Comparison of ENCODE assay signal across 1 cellular context in genomic region chr11:68297494-68297811, GRCh38.
TF ChIP-seq lines count a peak whose summit lies in the region.

No MANE protein-coding gene starts in this region.

TF ChIP-seq in HCT116, 20 proteins besides CTCF, POLR2A, EP300 and RAD21:
- TF ChIP-seq EGR1 (IDR thresholded peaks at IDR 0.05; ENCODE audit: low read depth) (no peak), ELF1 (IDR thresholded peaks at IDR 0.05; ENCODE audit: borderline replicate concordance, low read depth) (no peak), ATF3 (IDR thresholded peaks at IDR 0.05) (no peak), EZH2 (IDR thresholded peaks at IDR 0.05) (no peak), CBX3 (IDR thresholded peaks at IDR 0.05; ENCODE audit: low read depth) (no peak), SIN3A (IDR thresholded peaks at IDR 0.05; ENCODE audit: low read depth) (no peak), FOSL1 (IDR thresholded peaks at IDR 0.05; ENCODE audit: low read depth) (no peak), SRF (IDR thresholded peaks at IDR 0.05; ENCODE audit: low read depth) (no peak), EZH2phosphoT487 (IDR thresholded peaks at IDR 0.05; ENCODE audit: borderline replicate concordance) (no peak), ZFX (IDR thresholded peaks at IDR 0.05) (no peak), SP1 (IDR thresholded peaks at IDR 0.05; ENCODE audit: low read depth) (no peak), YY1 (IDR thresholded peaks at IDR 0.05; ENCODE audit: extremely low read depth, insufficient replicate concordance, low read depth, low read length) (no peak), POLR2AphosphoS5 (IDR thresholded peaks at IDR 0.05; ENCODE audit: low read depth, low read length) (no peak), JUND (IDR thresholded peaks at IDR 0.05) (no peak), ZNF274 (IDR thresholded peaks at IDR 0.05; ENCODE audit: low read depth, low read length) (no peak), TCF7L2 (IDR thresholded peaks at IDR 0.05; ENCODE audit: borderline replicate concordance, extremely low read depth, insufficient read depth, insufficient read length) (no peak)
- TF ChIP-seq, protein P1, sequence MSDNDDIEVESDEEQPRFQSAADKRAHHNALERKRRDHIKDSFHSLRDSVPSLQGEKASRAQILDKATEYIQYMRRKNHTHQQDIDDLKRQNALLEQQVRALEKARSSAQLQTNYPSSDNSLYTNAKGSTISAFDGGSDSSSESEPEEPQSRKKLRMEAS (IDR thresholded peaks at IDR 0.05): no peak
- TF ChIP-seq, protein P2, sequence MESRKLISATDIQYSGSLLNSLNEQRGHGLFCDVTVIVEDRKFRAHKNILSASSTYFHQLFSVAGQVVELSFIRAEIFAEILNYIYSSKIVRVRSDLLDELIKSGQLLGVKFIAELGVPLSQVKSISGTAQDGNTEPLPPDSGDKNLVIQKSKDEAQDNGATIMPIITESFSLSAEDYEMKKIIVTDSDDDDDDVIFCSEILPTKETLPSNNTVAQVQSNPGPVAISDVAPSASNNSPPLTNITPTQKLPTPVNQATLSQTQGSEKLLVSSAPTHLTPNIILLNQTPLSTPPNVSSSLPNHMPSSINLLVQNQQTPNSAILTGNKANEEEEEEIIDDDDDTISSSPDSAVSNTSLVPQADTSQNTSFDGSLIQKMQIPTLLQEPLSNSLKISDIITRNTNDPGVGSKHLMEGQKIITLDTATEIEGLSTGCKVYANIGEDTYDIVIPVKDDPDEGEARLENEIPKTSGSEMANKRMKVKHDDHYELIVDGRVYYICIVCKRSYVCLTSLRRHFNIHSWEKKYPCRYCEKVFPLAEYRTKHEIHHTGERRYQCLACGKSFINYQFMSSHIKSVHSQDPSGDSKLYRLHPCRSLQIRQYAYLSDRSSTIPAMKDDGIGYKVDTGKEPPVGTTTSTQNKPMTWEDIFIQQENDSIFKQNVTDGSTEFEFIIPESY (IDR thresholded peaks at IDR 0.05; ENCODE audit: extremely low read depth, insufficient replicate concordance, low read length): no peak
- TF ChIP-seq, protein P3, sequence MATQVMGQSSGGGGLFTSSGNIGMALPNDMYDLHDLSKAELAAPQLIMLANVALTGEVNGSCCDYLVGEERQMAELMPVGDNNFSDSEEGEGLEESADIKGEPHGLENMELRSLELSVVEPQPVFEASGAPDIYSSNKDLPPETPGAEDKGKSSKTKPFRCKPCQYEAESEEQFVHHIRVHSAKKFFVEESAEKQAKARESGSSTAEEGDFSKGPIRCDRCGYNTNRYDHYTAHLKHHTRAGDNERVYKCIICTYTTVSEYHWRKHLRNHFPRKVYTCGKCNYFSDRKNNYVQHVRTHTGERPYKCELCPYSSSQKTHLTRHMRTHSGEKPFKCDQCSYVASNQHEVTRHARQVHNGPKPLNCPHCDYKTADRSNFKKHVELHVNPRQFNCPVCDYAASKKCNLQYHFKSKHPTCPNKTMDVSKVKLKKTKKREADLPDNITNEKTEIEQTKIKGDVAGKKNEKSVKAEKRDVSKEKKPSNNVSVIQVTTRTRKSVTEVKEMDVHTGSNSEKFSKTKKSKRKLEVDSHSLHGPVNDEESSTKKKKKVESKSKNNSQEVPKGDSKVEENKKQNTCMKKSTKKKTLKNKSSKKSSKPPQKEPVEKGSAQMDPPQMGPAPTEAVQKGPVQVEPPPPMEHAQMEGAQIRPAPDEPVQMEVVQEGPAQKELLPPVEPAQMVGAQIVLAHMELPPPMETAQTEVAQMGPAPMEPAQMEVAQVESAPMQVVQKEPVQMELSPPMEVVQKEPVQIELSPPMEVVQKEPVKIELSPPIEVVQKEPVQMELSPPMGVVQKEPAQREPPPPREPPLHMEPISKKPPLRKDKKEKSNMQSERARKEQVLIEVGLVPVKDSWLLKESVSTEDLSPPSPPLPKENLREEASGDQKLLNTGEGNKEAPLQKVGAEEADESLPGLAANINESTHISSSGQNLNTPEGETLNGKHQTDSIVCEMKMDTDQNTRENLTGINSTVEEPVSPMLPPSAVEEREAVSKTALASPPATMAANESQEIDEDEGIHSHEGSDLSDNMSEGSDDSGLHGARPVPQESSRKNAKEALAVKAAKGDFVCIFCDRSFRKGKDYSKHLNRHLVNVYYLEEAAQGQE (IDR thresholded peaks at IDR 0.05; ENCODE audit: low read depth): no peak
